In genomic region chr21:36783612-36784383, GRCh38 we compare ENCODE assay signal across 10 cellular contexts.
A peak's percentile ranks its signal among the peaks of the same experiment; 100 is the strongest.
DNase-seq lines count a peak whose midpoint lies in the region; ATAC-seq, FAIRE-seq and TF ChIP-seq lines count a peak whose summit lies in the region.
"Had no signal": no experiment of that assay in that cellular context is flagged by ENCODE, and none has a peak within 500 bp of the region (broad histone marks: within the 10 kb centered on the region; RNA-seq: fewer than 3 reads in every experiment).

No MANE protein-coding gene starts in this region.

- H3K4ac ChIP-seq in H1 (replicated peaks; ENCODE audit: insufficient read length, low read depth, low read length), result no peak overlapping the region
- H3K4ac ChIP-seq in trophoblast cell (ENCODE audit: low read depth, low read length), result no peak overlapping the region

- no peak overlapping the region for H3K23ac ChIP-seq in H1 (ENCODE audit: insufficient read length)
- H3K23ac ChIP-seq in trophoblast cell (ENCODE audit: low read length), result no peak overlapping the region

- H2AFZ ChIP-seq in PC-3 (ENCODE audit: low read length) (no peak overlapping the region), H1 (ENCODE audit: low read length) (no peak overlapping the region), trophoblast cell (ENCODE audit: insufficient read depth, low read length, poor library complexity) (no peak overlapping the region)

- H3K18ac ChIP-seq in H1 (ENCODE audit: extremely low read depth, low read length) (no peak overlapping the region), trophoblast cell (ENCODE audit: low read length) (no peak overlapping the region)

- no peaks in the 10 kb centered on the region for H3K9me2 ChIP-seq in PC-3 (replicated peaks; ENCODE audit: low read length)

- TF ChIP-seq RAD21 in H1 (IDR thresholded peaks at IDR 0.05 in 1 of 2, conservative IDR thresholded peaks at IDR 0.05 in 1 of 2; ENCODE audit: low read depth in 2 of 2, low read length in 2 of 2), result no peak

- H3K27me3 ChIP-seq in PC-3 (ENCODE audit: low read length), result no peaks in the 10 kb centered on the region
- no peaks in the 10 kb centered on the region for H3K27me3 ChIP-seq in H1 (replicated peaks in 1 of 4; ENCODE audit: control insufficient read depth in 3 of 4, extremely low read depth in 1 of 4, insufficient read depth in 3 of 4, low read length in 3 of 4)
- no peaks in the 10 kb centered on the region for H3K27me3 ChIP-seq in trophoblast cell (ENCODE audit: insufficient read depth, low read length)

- BruUV-seq in PC-3 (replicated peaks; lab: Mats Ljungman, UMichigan), result no TSS peak

- H3K9ac ChIP-seq in PC-3 (ENCODE audit: low read length) (no peak overlapping the region), H1 (replicated peaks in 1 of 4; ENCODE audit: extremely low read depth in 1 of 4, low read depth in 3 of 4, low read length in 3 of 4) (no peak overlapping the region), trophoblast cell (ENCODE audit: low read length) (no peak overlapping the region)

- no peak for TF ChIP-seq CTCF in PC-3 (conservative IDR thresholded peaks at IDR 0.05; ENCODE audit: low read depth, low read length)
- no peak for TF ChIP-seq CTCF in H1 (IDR thresholded peaks at IDR 0.05; ENCODE audit: control extremely low read depth in 1 of 3, insufficient read depth in 1 of 3, low read depth in 1 of 3, low read length in 3 of 3)

- TF ChIP-seq EP300 in H1 (IDR thresholded peaks at IDR 0.05; ENCODE audit: borderline replicate concordance in 1 of 2, low read depth in 2 of 2, low read length in 2 of 2), result no peak

- no peak overlapping the region for H2BK12ac ChIP-seq in H1 (ENCODE audit: low read depth, low read length)
- H2BK12ac ChIP-seq in trophoblast cell (ENCODE audit: low read length), result no peak overlapping the region

- H4K91ac ChIP-seq in H1 (replicated peaks; ENCODE audit: insufficient read length, low read length), result no peak overlapping the region
- no peak overlapping the region for H4K91ac ChIP-seq in trophoblast cell (ENCODE audit: low read depth, low read length)

- H3K27ac ChIP-seq in PC-3 (ENCODE audit: low read length) (peak overlapping the region; percentile 48), H1 (ENCODE audit: low read depth, low read length) (no peak overlapping the region), trophoblast cell (ENCODE audit: low read depth, low read length) (no peak overlapping the region)

- peak; percentile 53 for DNase-seq in GM03348 (ENCODE audit: low spot score)
- DNase-seq in PC-3, result peak; percentile 96
- no peak for DNase-seq in H1 (ENCODE audit: low read depth in 1 of 2, low spot score in 2 of 2)
- DNase-seq in trophoblast cell, result peak; percentile 60 to 87
- DNase-seq in NCI-H2227 treated with DMSO at 0.1 percent for 48 hours (lab: John Stamatoyannopoulos, UW), result no peak
- DNase-seq: DMS153; naive thymus-derived CD8-positive, alpha-beta T cell; NCI-H1105 had no signal

- H3K79me2 ChIP-seq in PC-3 (ENCODE audit: low read length) (no peaks in the 10 kb centered on the region), H1 (ENCODE audit: control insufficient read depth in 1 of 2, insufficient read depth in 2 of 2, low read length in 2 of 2) (no peaks in the 10 kb centered on the region), trophoblast cell (ENCODE audit: control insufficient read depth, insufficient read depth, low read length, poor library complexity) (no peaks in the 10 kb centered on the region)

- H3K9me3 ChIP-seq in PC-3 (ENCODE audit: low read length) (no peaks in the 10 kb centered on the region), H1 (ENCODE audit: insufficient read depth in 2 of 2, low read depth in 1 of 2, low read length in 1 of 2) (peaks cover 7 to 9% of the 10 kb centered on the region in 2 experiments), trophoblast cell (ENCODE audit: insufficient read depth, low read depth, low read length) (peaks cover 1% of the 10 kb centered on the region)

- TF ChIP-seq POLR2A in H1 (IDR thresholded peaks at IDR 0.05; ENCODE audit: control extremely low read depth in 1 of 2, low read depth in 2 of 2, low read length in 2 of 2), result no peak

- no peak overlapping the region for H4K5ac ChIP-seq in H1 (ENCODE audit: insufficient read length, low read depth, low read length)

- H2BK20ac ChIP-seq in H1 (ENCODE audit: low read length), result peak overlapping the region; percentile 43; the same call in 1 of the 2 replicates

- no peak for FAIRE-seq in H1 (lab: Jason Lieb, UNC)

- H3K4me3 ChIP-seq in PC-3 (ENCODE audit: low read length) (no peak overlapping the region), H1 (ENCODE audit: extremely low read depth in 1 of 4, insufficient read depth in 2 of 4, low read depth in 3 of 4, low read length in 4 of 4) (no peak overlapping the region), trophoblast cell (ENCODE audit: low read depth, low read length) (no peak overlapping the region)

- H2AK5ac ChIP-seq in H1 (ENCODE audit: low read depth, low read length) (no peak overlapping the region), trophoblast cell (ENCODE audit: low read length) (no peak overlapping the region)

- CTCF ChIA-PET in PC-3 (lab: Charles Lee), result no interaction called here
- CTCF ChIA-PET in H1 (lab: Charles Lee; ENCODE audit: partially characterized antibody), result interaction anchor here (0.6 to 1.4 kb wide), 6 partner anchors 11 to 153 kb away, joined by 3 to 5 read pairs (median 3); no protein-coding TSS in a partner anchor

- no peak overlapping the region for H3K56ac ChIP-seq in H1 (replicated peaks; ENCODE audit: insufficient read length, low read depth, low read length)

- no peak overlapping the region for H4K8ac ChIP-seq in H1 (ENCODE audit: extremely low read depth, insufficient read depth, low read length)
- H4K8ac ChIP-seq in trophoblast cell (ENCODE audit: low read depth, low read length), result no peak overlapping the region

- POLR2A ChIA-PET in PC-3 (lab: Charles Lee; ENCODE audit: unreplicated experiment), result no interaction called here
- POLR2A ChIA-PET in H1 (lab: Charles Lee; ENCODE audit: partially characterized antibody), result no interaction called here

- no peak overlapping the region for H2BK120ac ChIP-seq in H1 (replicated peaks; ENCODE audit: low read depth, low read length)
- no peak overlapping the region for H2BK120ac ChIP-seq in trophoblast cell (ENCODE audit: insufficient read depth, low read length, poor library complexity)

- H3K79me1 ChIP-seq in H1 (ENCODE audit: low read depth, low read length) (no peaks in the 10 kb centered on the region), trophoblast cell (ENCODE audit: low read length) (no peaks in the 10 kb centered on the region)

- H3K4me1 ChIP-seq in PC-3 (ENCODE audit: insufficient read depth, low read length) (peaks cover 49% of the 10 kb centered on the region), H1 (replicated peaks in 1 of 4; ENCODE audit: control insufficient read depth in 3 of 4, insufficient read depth in 4 of 4, low read length in 3 of 4) (peaks cover 0 to 3% (median 1%) of the 10 kb centered on the region in 4 experiments; a peak in 5 of 7 replicates), trophoblast cell (ENCODE audit: control insufficient read depth in 1 of 2, insufficient read depth in 2 of 2, low read length in 2 of 2) (peaks cover 5 to 6% of the 10 kb centered on the region in 2 experiments)

- H3K14ac ChIP-seq in H1 (ENCODE audit: insufficient read length), result no peak overlapping the region
- no peak overlapping the region for H3K14ac ChIP-seq in trophoblast cell (ENCODE audit: low read length)

- no peak overlapping the region for H4K12ac ChIP-seq in trophoblast cell (ENCODE audit: low read depth, low read length)

- ATAC-seq in PC-3 (peak; percentile 74), GM18907 (IDR thresholded peaks at IDR 0.05; ENCODE audit: unreplicated experiment) (no peak), HG03442 (IDR thresholded peaks at IDR 0.05; ENCODE audit: unreplicated experiment) (no peak)
- ATAC-seq: naive thymus-derived CD8-positive, alpha-beta T cell had no signal

- intact Hi-C loops in PC-3 (cut with micrococcal nuclease), result loop anchor here (2.0 kb wide), 1 partner anchor 27 kb away; no protein-coding TSS in a partner anchor

- WGBS in H1 (ENCODE audit: extremely low coverage in 1 of 2, insufficient coverage in 1 of 2, insufficient read length in 1 of 2, insufficient replicate concordance in 2 of 2, low coverage in 1 of 2, low lambda C conversion rate in 2 of 2, missing lambda C conversion rate in 1 of 2), 2 experiments, result 95% methylated on average over 8 of the region's 8 CpGs; no CpG with 5 or more reads in 1 of the 2 experiments
- WGBS in trophoblast cell (ENCODE audit: extremely low coverage, insufficient coverage, insufficient read length), result no CpG with 5 or more reads among the region's 8 CpGs

- H3K4me2 ChIP-seq in PC-3 (ENCODE audit: low read length) (peak overlapping the region; percentile 37), H1 (ENCODE audit: insufficient read depth in 1 of 2, low read depth in 2 of 2, low read length in 2 of 2) (no peak overlapping the region), trophoblast cell (ENCODE audit: low read length) (no peak overlapping the region)

- no peak overlapping the region for H2BK15ac ChIP-seq in H1 (ENCODE audit: low read length)

- H2BK5ac ChIP-seq in H1 (ENCODE audit: low read depth, low read length) (no peak overlapping the region), trophoblast cell (ENCODE audit: low read depth, low read length, poor library complexity) (no peak overlapping the region)

- H3K36me3 ChIP-seq in PC-3 (ENCODE audit: low read depth, low read length) (no peaks in the 10 kb centered on the region), H1 (ENCODE audit: control insufficient read depth in 2 of 4, insufficient read depth in 4 of 4, low read length in 3 of 4) (no peaks in the 10 kb centered on the region; a peak in 1 of 8 replicates), trophoblast cell (ENCODE audit: control insufficient read depth in 1 of 2, insufficient read depth in 2 of 2, low read length in 2 of 2) (no peaks in the 10 kb centered on the region)

- H4K20me1 ChIP-seq in PC-3 (ENCODE audit: low read length) (no peaks in the 10 kb centered on the region), H1 (replicated peaks in 1 of 2; ENCODE audit: control insufficient read depth in 1 of 2, insufficient read depth in 2 of 2, low read length in 2 of 2) (no peaks in the 10 kb centered on the region)

- H3F3A ChIP-seq in PC-3 (ENCODE audit: low read length, unreplicated experiment), result no peaks in the 10 kb centered on the region

- no peaks in the 10 kb centered on the region for H3K23me2 ChIP-seq in H1 (ENCODE audit: low read depth, low read length)

TF ChIP-seq in H1, 55 proteins besides CTCF, POLR2A, EP300 and RAD21 (continues in another document):
- TF ChIP-seq ATF3 (IDR thresholded peaks at IDR 0.05; ENCODE audit: insufficient read depth, low read depth, low read length) (no peak), SIX5 (IDR thresholded peaks at IDR 0.05; ENCODE audit: low read depth, low read length) (no peak), GTF2F1 (IDR thresholded peaks at IDR 0.05; ENCODE audit: borderline replicate concordance, low read depth, low read length) (no peak), RFX5 (IDR thresholded peaks at IDR 0.05; ENCODE audit: borderline replicate concordance, low read depth, low read length) (no peak), SAP30 (IDR thresholded peaks at IDR 0.05; ENCODE audit: insufficient read depth, insufficient replicate concordance, low read length) (no peak)

Comparison
In these comparisons a context has a peak if more than half of its experiments do, and no peak if none do; other contexts are left out.
1. DNase-seq: peak in GM03348 (single experiment), PC-3 (single experiment) and trophoblast cell (2 of 2); none in H1 (0 of 2) and NCI-H2227 treated with DMSO at 0.1 percent for 48 hours (single experiment).